In the genomic region with DNA sequence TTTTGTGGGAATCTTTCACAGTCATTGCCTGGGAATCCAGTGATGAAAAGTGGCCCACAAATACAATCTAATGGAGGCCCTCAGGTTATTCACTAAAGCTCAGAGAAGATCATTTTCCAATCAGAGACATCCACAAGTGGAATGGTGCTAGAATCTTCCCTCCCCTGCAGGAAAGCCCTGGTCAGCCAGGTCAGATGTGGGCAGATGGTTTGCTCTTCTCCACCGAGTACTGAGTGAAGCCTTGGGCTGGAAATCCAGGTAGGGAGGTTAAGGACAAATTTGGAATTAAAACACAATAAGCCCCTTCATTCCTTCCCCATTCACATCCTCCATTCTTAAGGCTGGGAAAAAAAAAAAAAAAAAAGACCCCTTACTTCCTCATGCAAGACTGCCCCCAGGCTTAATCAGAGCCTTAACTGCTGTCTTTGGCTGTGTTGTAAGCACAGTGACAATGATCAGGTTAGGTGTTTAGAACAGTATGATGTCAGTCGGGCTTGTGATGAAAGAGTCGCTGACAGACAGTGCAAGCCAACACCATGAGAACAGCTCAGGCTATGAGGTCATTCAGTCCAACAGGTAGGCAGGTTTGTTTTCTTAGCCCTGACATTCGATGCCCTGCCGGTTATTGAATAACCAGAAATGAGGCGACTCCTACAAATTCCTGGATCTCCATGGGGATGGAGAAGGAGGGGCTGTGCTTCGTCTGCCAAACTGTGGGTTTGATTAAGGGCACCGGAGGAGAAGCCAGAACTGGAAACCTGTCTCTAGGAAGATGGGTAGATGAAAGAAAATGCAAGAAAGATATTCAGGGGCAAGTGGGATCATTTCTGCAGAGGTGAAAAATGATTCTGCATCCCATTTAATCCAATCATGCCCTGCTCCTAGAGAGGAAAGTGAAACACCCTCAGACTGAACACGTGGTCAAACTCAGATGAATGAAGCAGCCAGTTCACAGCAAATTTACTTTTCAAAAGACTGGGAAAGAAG, we compare ENCODE assay signal across 12 cellular contexts. TPM values are rescaled to one million over a fixed set of nuclear protein-coding genes. Genes with fewer than 3 reads are reported as not detected.
DNase-seq lines count a peak whose midpoint lies in the region; ATAC-seq, FAIRE-seq and TF ChIP-seq lines count a peak whose summit lies in the region.
"Had no signal": no experiment of that assay in that cellular context is flagged by ENCODE, and none has a peak within 500 bp of the region (broad histone marks: within the 10 kb centered on the region; RNA-seq: fewer than 3 reads in every experiment).

No MANE protein-coding gene starts in this region.

- no peak overlapping the region for H3K9ac ChIP-seq in K562 (ENCODE audit: insufficient read depth in 1 of 2, low read depth in 2 of 2, low read length in 2 of 2)

- no peaks in the 10 kb centered on the region for H3K27me3 Mint-ChIP-seq in mesothelial cell of epicardium (ENCODE audit: low read depth)
- H3K27me3 Mint-ChIP-seq in stimulated activated naive CD8-positive, alpha-beta T cell treated with anti-CD3 and anti-CD28 coated beads, Interleukin-15, amount 100 ng/mL, for 72 hours: peaks cover 25% of the 10 kb centered on the region
- H3K27me3 Mint-ChIP-seq in naive thymus-derived CD4-positive, alpha-beta T cell: peaks cover 0 to 36% (median 0%) of the 10 kb centered on the region in 5 donors

- TF ChIP-seq CTCF in K562 (IDR thresholded peaks at IDR 0.05 in 2 of 3, conservative IDR thresholded peaks at IDR 0.05 in 1 of 3; ENCODE audit: insufficient read depth in 2 of 3, low read depth in 1 of 3, low read length in 3 of 3) (no peak), mesothelial cell of epicardium (IDR thresholded peaks at IDR 0.05; ENCODE audit: unreplicated experiment) (no peak)

- 45% methylated on average over 9 of the region's 9 CpGs for whole genome bisulfite sequencing in K562 (ENCODE audit: insufficient coverage, low coverage, missing lambda C conversion rate)

- H3K4me1 Mint-ChIP-seq in mesothelial cell of epicardium: peaks cover 22% of the 10 kb centered on the region
- H3K4me1 Mint-ChIP-seq in stimulated activated naive CD8-positive, alpha-beta T cell treated with anti-CD3 and anti-CD28 coated beads, Interleukin-15, amount 100 ng/mL, for 72 hours: no peaks in the 10 kb centered on the region
- peaks cover 0 to 3% (median 0%) of the 10 kb centered on the region in 7 donors for H3K4me1 Mint-ChIP-seq in naive thymus-derived CD4-positive, alpha-beta T cell
- H3K4me1 Mint-ChIP-seq: central memory CD8-positive, alpha-beta T cell had no signal

- H3K4me1 ChIP-seq in K562 (replicated peaks in 1 of 2; ENCODE audit: control insufficient read depth in 2 of 2, insufficient read depth in 2 of 2, low read length in 2 of 2): no peaks in the 10 kb centered on the region
- H3K4me1 ChIP-seq in naive thymus-derived CD4-positive, alpha-beta T cell (ENCODE audit: control insufficient read depth in 2 of 2, insufficient read depth in 2 of 2, low read length in 2 of 2): no peaks in the 10 kb centered on the region

- H3K9me1 ChIP-seq in K562 (ENCODE audit: control insufficient read depth, insufficient read depth, low read length): no peaks in the 10 kb centered on the region

- no peaks in the 10 kb centered on the region for H3K9me3 Mint-ChIP-seq in mesothelial cell of epicardium
- no peaks in the 10 kb centered on the region for H3K9me3 Mint-ChIP-seq in stimulated activated naive CD8-positive, alpha-beta T cell treated with anti-CD3 and anti-CD28 coated beads, Interleukin-15, amount 100 ng/mL, for 72 hours
- H3K9me3 Mint-ChIP-seq in naive thymus-derived CD4-positive, alpha-beta T cell: no peaks in the 10 kb centered on the region
- H3K9me3 Mint-ChIP-seq: central memory CD8-positive, alpha-beta T cell; HFFc6 had no signal

- no TSS peak for BruUV-seq in K562 (replicated peaks; lab: Mats Ljungman, UMichigan)

- H3K4me3 Mint-ChIP-seq in mesothelial cell of epicardium: no peak overlapping the region
- no peak overlapping the region for H3K4me3 Mint-ChIP-seq in stimulated activated naive CD8-positive, alpha-beta T cell treated with anti-CD3 and anti-CD28 coated beads, Interleukin-15, amount 100 ng/mL, for 72 hours
- no peak overlapping the region for H3K4me3 Mint-ChIP-seq in naive thymus-derived CD4-positive, alpha-beta T cell
- H3K4me3 Mint-ChIP-seq: central memory CD8-positive, alpha-beta T cell; HFFc6 had no signal

- H3K27ac Mint-ChIP-seq in mesothelial cell of epicardium: peak overlapping the region; percentile 43
- no peak overlapping the region for H3K27ac Mint-ChIP-seq in stimulated activated naive CD8-positive, alpha-beta T cell treated with anti-CD3 and anti-CD28 coated beads, Interleukin-15, amount 100 ng/mL, for 72 hours
- no peak overlapping the region for H3K27ac Mint-ChIP-seq in naive thymus-derived CD4-positive, alpha-beta T cell
- H3K27ac Mint-ChIP-seq: HFFc6 had no signal

- H3K9me3 ChIP-seq in K562 (replicated peaks; ENCODE audit: control insufficient read depth, insufficient read depth, low read depth, low read length): no peaks in the 10 kb centered on the region
- no peaks in the 10 kb centered on the region for H3K9me3 ChIP-seq in naive thymus-derived CD4-positive, alpha-beta T cell (ENCODE audit: control insufficient read depth in 2 of 3, low read length in 3 of 3)
- H3K9me3 ChIP-seq: heart right ventricle had no signal

- ATAC-seq in K562: peak; percentile 69
- no peak for ATAC-seq in GM21390 (IDR thresholded peaks at IDR 0.05; ENCODE audit: unreplicated experiment)
- ATAC-seq in stimulated activated naive CD8-positive, alpha-beta T cell treated with anti-CD3 and anti-CD28 coated beads, Interleukin-15, amount 100 ng/mL, for 72 hours: no peak
- ATAC-seq in HG03045 (IDR thresholded peaks at IDR 0.05; ENCODE audit: unreplicated experiment): no peak
- no peak for ATAC-seq in naive thymus-derived CD4-positive, alpha-beta T cell

- DNase-seq in DMS153 (lab: John Stamatoyannopoulos, UW) (peak; percentile 92), NCI-H1417 (lab: John Stamatoyannopoulos, UW) (peak in 2 of 3 experiments; percentile 68 to 88), K562 (ENCODE audit: extremely low read depth in 1 of 4, low spot score in 3 of 4) (no peak), mesothelial cell of epicardium (ENCODE audit: low spot score in 2 of 2, unreplicated experiment in 2 of 2) (peak in 1 of 2 experiments; percentile 48)
- DNase-seq in stimulated activated naive CD8-positive, alpha-beta T cell treated with anti-CD3 and anti-CD28 coated beads, Interleukin-15, amount 100 ng/mL, for 72 hours: no peak
- DNase-seq in naive thymus-derived CD4-positive, alpha-beta T cell: no peak
- DNase-seq: heart right ventricle, HFFc6 had no signal

- 0 out of 2 replicates have a peak overlapping the region, but pooled peaks have one; percentile 34 for H2AFZ ChIP-seq in K562 (ENCODE audit: low read depth, low read length)

- H3K27ac ChIP-seq in K562 (ENCODE audit: extremely low read depth, low read depth, low read length): no peak overlapping the region
- H3K27ac ChIP-seq in naive thymus-derived CD4-positive, alpha-beta T cell (ENCODE audit: low read depth, low read length): no peak overlapping the region
- H3K27ac ChIP-seq: C4-2B, heart right ventricle had no signal

- H3K36me3 ChIP-seq in K562 (ENCODE audit: control insufficient read depth, insufficient read depth, low read length): no peaks in the 10 kb centered on the region
- no peaks in the 10 kb centered on the region for H3K36me3 ChIP-seq in naive thymus-derived CD4-positive, alpha-beta T cell (ENCODE audit: control insufficient read depth in 2 of 3, insufficient read depth in 3 of 3, low read length in 3 of 3)
- H3K36me3 ChIP-seq: heart right ventricle had no signal

- no peaks in the 10 kb centered on the region for H4K20me1 ChIP-seq in K562 (replicated peaks; ENCODE audit: control insufficient read depth, insufficient read depth, low read length)

- FAIRE-seq in K562 (lab: Jason Lieb, UNC): no peak

- H3K4me2 ChIP-seq in K562 (ENCODE audit: insufficient read depth, low read length): no peak overlapping the region

- no peaks in the 10 kb centered on the region for H3K36me3 Mint-ChIP-seq in mesothelial cell of epicardium
- H3K36me3 Mint-ChIP-seq in naive thymus-derived CD4-positive, alpha-beta T cell: no peaks in the 10 kb centered on the region

- no peak overlapping the region for H3K4me3 ChIP-seq in K562
- no peak overlapping the region for H3K4me3 ChIP-seq in naive thymus-derived CD4-positive, alpha-beta T cell (ENCODE audit: low read length)
- H3K4me3 ChIP-seq: heart right ventricle had no signal

- no peak for TF ChIP-seq EP300 in K562 (IDR thresholded peaks at IDR 0.05; ENCODE audit: low read length)

- no peak for TF ChIP-seq RAD21 in K562 (CRISPR knock-in tag; conservative IDR thresholded peaks at IDR 0.05 in 1 of 2, IDR thresholded peaks at IDR 0.05 in 1 of 2)

- CTCF ChIA-PET in K562 (lab: Yijun Ruan, JAX; ENCODE audit: low intra/inter-chr PET ratio): no interaction called here
- CTCF ChIA-PET in naive thymus-derived CD4-positive, alpha-beta T cell (lab: Charles Lee): no interaction called here

- POLR2A ChIA-PET in K562 (lab: Yijun Ruan, JAX): interaction anchor here (0.7 to 1.6 kb wide), 2 partner anchors 21 to 214 kb away, joined by 3 to 5 read pairs; no protein-coding TSS in a partner anchor
- POLR2A ChIA-PET in naive thymus-derived CD4-positive, alpha-beta T cell (lab: Charles Lee): no interaction called here

- intact Hi-C loops in K562 (cut with micrococcal nuclease): no loop called here
- intact Hi-C loops in naive thymus-derived CD4-positive, alpha-beta T cell (cut with micrococcal nuclease): no loop called here

- TF ChIP-seq POLR2A in K562 (conservative IDR thresholded peaks at IDR 0.05): no peak

- H3K27me3 ChIP-seq in K562 (ENCODE audit: control insufficient read depth in 2 of 2, insufficient read depth in 2 of 2, low read length in 2 of 2): peaks cover 0 to 8% of the 10 kb centered on the region in 2 experiments; a peak in 3 of 5 replicates
- H3K27me3 ChIP-seq in naive thymus-derived CD4-positive, alpha-beta T cell (ENCODE audit: control insufficient read depth in 2 of 2, insufficient read depth in 2 of 2, low read length in 2 of 2): no peaks in the 10 kb centered on the region

- in situ Hi-C loops in K562 (cut with MboI): no loop called here

- no peaks in the 10 kb centered on the region for H3K79me2 ChIP-seq in K562 (ENCODE audit: control insufficient read depth, insufficient read depth, low read length)

RNA-seq across cellular contexts. Expression of a gene that starts 23.5 kb away (rescaled TPM):
- total RNA-seq in K562 (2011; cell fraction: chromatin; rRNA removed; ENCODE audit: low replicate concordance): 7.6 and 9.1 TPM in 2 replicates
- total RNA-seq in K562 (2011; cell fraction: nucleolus; rRNA removed): 13.3 and 13.7 TPM in 2 replicates
- 10.1 and 12.0 TPM in 2 replicates for total RNA-seq in K562 (2011; cell fraction: nucleoplasm; rRNA removed)
- total RNA-seq in K562 (2014; rRNA removed): 37.0 and 46.8 TPM in 2 replicates
- total RNA-seq in K562 (2014; rRNA removed; fragmentation: Illumina TruSeq; extraction: Trizol): 17.7 and 17.8 TPM in 2 replicates
- total RNA-seq in K562 (2015; rRNA removed; fragmentation: Illumina TruSeq; extraction: Trizol): 24.0 and 24.9 TPM in 2 replicates
- 30.5 and 39.1 TPM in 2 replicates for total RNA-seq in K562 (2021)
- polyA plus RNA-seq in K562 (2011; rRNA removed): 4.8 and 9.0 TPM in 2 replicates
- polyA plus RNA-seq in K562 (2011; cell fraction: cytosol; rRNA removed): 4.5 and 21.4 TPM in 2 replicates
- polyA plus RNA-seq in K562 (2011; cell fraction: nucleus; rRNA removed): 7.4 and 25.5 TPM in 2 replicates
- polyA plus RNA-seq in K562 (2012): 45.6 and 82.2 TPM in 2 replicates
- polyA plus RNA-seq in K562 (2014; fragmentation: Illumina TruSeq; extraction: Trizol): 16.7 and 19.3 TPM in 2 replicates
- polyA plus RNA-seq in K562 (2014; fragmentation: Nextera tagmentation; extraction: Ambion mirVana): 1 to 10 TPM; 3.4 to 6.3 TPM
- polyA plus RNA-seq in K562 (2014; rRNA removed): 23.1 and 32.2 TPM in 2 replicates
- polyA minus RNA-seq in K562 (2011; rRNA and poly(A)+ RNA removed): 2.8 and 7.0 TPM in 2 replicates
- polyA minus RNA-seq in K562 (2011; cell fraction: cytosol; rRNA and poly(A)+ RNA removed): 7.7 and 23.0 TPM in 2 replicates
- polyA minus RNA-seq in K562 (2011; cell fraction: nucleus; rRNA and poly(A)+ RNA removed): 12.7 and 22.8 TPM in 2 replicates
- total RNA-seq in mesothelial cell of epicardium: 99.9 to 108 TPM (median 104 TPM) in 3 replicates
- 1 to 10 TPM in 3 of 5 experiments, not detected in 2; 3.9 to 4.2 (median 4.2) TPM for total RNA-seq in naive thymus-derived CD4-positive, alpha-beta T cell
- polyA plus RNA-seq in naive thymus-derived CD4-positive, alpha-beta T cell: not detected

Comparison
In these comparisons a context has a peak if more than half of its experiments do, and no peak if none do; other contexts are left out.
1. DNase-seq: peak in DMS153 (single experiment) and NCI-H1417 (2 of 3); none in K562 (0 of 4), stimulated activated naive CD8-positive, alpha-beta T cell treated with anti-CD3 and anti-CD28 coated beads, Interleukin-15, amount 100 ng/mL, for 72 hours (0 of 2) and naive thymus-derived CD4-positive, alpha-beta T cell (0 of 9).